In genomic region chr1:53267761-53268160, GRCh38 we compare ENCODE assay signal across 18 cellular contexts.
"Had no signal": no experiment of that assay in that cellular context is flagged by ENCODE, and none has a peak within 500 bp of the region (broad histone marks: within the 10 kb centered on the region; RNA-seq: fewer than 3 reads in every experiment).

No MANE protein-coding gene starts in this region.

- H3K9me3 ChIP-seq: esophagus muscularis mucosa, gastroesophageal sphincter, heart right ventricle, left lung, lower lobe of right lung, mucosa of descending colon had no signal

- H3K27me3 Mint-ChIP-seq: dendritic cell treated with granulocyte-macrophage colony-stimulating factor and Interleukin-4, amounts not matched to agents 40 ng/mL and 50 ng/mL, for 4 days had no signal

- H3K27ac ChIP-seq: dorsolateral prefrontal cortex, esophagus muscularis mucosa, foreskin keratinocyte, gastroesophageal sphincter, heart right ventricle, left lung, lower lobe of right lung had no signal

- H3K9me3 Mint-ChIP-seq: dendritic cell treated with granulocyte-macrophage colony-stimulating factor and Interleukin-4, amounts not matched to agents 40 ng/mL and 50 ng/mL, for 4 days had no signal

- ATAC-seq: foreskin keratinocyte, gastroesophageal sphincter, heart right ventricle, left cardiac atrium, left lung, left ventricle myocardium superior, lower lobe of right lung, mucosa of descending colon had no signal

- H3K4me3 Mint-ChIP-seq: dendritic cell treated with granulocyte-macrophage colony-stimulating factor and Interleukin-4, amounts not matched to agents 40 ng/mL and 50 ng/mL, for 4 days; mesothelial cell of epicardium had no signal

- DNase-seq: cortex of kidney; dorsolateral prefrontal cortex; effector CD4-positive, alpha-beta T cell; effector memory CD4-positive, alpha-beta T cell; foreskin keratinocyte; head of caudate nucleus; heart right ventricle; hippocampal formation; left cardiac atrium; left lung; left ventricle myocardium superior; lower lobe of right lung; mesendoderm; mucosa of descending colon had no signal

- H3K27me3 ChIP-seq: dorsolateral prefrontal cortex, esophagus muscularis mucosa, foreskin keratinocyte, gastroesophageal sphincter, heart right ventricle, left lung had no signal

- H3K36me3 ChIP-seq: esophagus muscularis mucosa, gastroesophageal sphincter had no signal

- H3K4me3 ChIP-seq: dorsolateral prefrontal cortex, esophagus muscularis mucosa, gastroesophageal sphincter, heart right ventricle, left lung, lower lobe of right lung, mucosa of descending colon had no signal

- H3K4me1 Mint-ChIP-seq: mesothelial cell of epicardium had no signal

- H3K4me1 ChIP-seq: esophagus muscularis mucosa, foreskin keratinocyte, gastroesophageal sphincter, heart right ventricle, left lung, lower lobe of right lung had no signal

- H3K27ac Mint-ChIP-seq: dendritic cell treated with granulocyte-macrophage colony-stimulating factor and Interleukin-4, amounts not matched to agents 40 ng/mL and 50 ng/mL, for 4 days; mesothelial cell of epicardium had no signal
